In the genomic region with DNA sequence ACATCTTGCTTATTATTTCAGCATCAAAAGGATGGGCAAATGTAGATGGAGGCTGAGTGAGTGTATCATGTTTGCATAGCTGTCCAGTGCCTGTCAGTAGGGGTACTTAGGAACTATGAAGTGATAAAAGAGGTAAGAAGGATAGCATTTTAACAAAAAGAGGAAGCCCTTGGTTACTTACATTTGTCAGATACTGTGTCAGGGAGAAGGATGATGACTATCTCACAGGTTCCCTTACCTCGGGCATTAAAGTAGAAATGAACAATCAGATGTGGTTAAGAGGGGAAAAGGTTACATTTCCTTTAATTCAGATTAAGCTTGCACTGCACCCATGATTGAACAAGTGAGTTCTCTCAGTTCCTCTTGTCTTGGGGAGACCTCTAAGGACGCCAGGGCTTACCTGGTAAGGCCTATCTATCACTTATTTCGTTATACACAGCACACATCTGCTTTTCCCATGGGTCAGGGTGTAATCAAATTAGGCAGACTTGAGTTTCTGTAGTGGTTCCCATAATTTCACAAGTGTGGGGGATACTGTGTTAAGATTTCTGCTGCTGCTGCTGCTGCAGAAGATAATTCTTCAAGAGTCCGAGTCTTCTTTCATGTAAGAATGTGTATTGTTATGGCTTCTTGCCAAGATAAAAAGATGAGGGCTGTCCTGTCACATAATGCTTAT, we compare ENCODE assay signal across 8 cellular contexts. TPM values are rescaled to one million over a fixed set of nuclear protein-coding genes. Genes with fewer than 3 reads are reported as not detected.
DNase-seq lines count a peak whose midpoint lies in the region; ATAC-seq and TF ChIP-seq lines count a peak whose summit lies in the region.

No MANE protein-coding gene starts in this region.

- CTCF ChIA-PET in activated CD8-positive, alpha-beta T cell treated with anti-CD3 and anti-CD28 coated beads, Interleukin-2, amount 10 ng/mL, durations not matched to agents 7 days and 5 days (lab: Charles Lee) = interaction anchor here (0.6 to 2.1 kb wide), 7 partner anchors 11 to 328 kb away, joined by 3 to 7 read pairs (median 3); no protein-coding TSS in a partner anchor

- peaks cover 45% of the 10 kb centered on the region for H3K36me3 Mint-ChIP-seq in activated CD8-positive, alpha-beta T cell treated with anti-CD3 and anti-CD28 coated beads, Interleukin-2, amount 10 ng/mL, durations not matched to agents 7 days and 5 days (ENCODE audit: low read depth)

- TF ChIP-seq CTCF in GM06990 (IDR thresholded peaks at IDR 0.05; ENCODE audit: insufficient read depth, low read length, poor library complexity, severe bottlenecking) (no peak), right lobe of liver (IDR thresholded peaks at IDR 0.05) (no peak)

- H3K27ac ChIP-seq in right lobe of liver = peak overlapping the region; percentile 65 to 76 (median 67)

- H3K27ac Mint-ChIP-seq in activated CD8-positive, alpha-beta T cell treated with anti-CD3 and anti-CD28 coated beads, Interleukin-2, amount 10 ng/mL, durations not matched to agents 7 days and 5 days = peak overlapping the region; percentile 64

- H3K4me1 ChIP-seq in right lobe of liver = peaks cover 0 to 49% (median 18%) of the 10 kb centered on the region in 4 donors

- peak overlapping the region; percentile 48 for H3K4me3 Mint-ChIP-seq in activated CD8-positive, alpha-beta T cell treated with anti-CD3 and anti-CD28 coated beads, Interleukin-2, amount 10 ng/mL, durations not matched to agents 7 days and 5 days

- ATAC-seq in GM21381 (IDR thresholded peaks at IDR 0.05; ENCODE audit: unreplicated experiment) (peak; percentile 77), HG03571 (IDR thresholded peaks at IDR 0.05; ENCODE audit: unreplicated experiment) (peak; percentile 75), right lobe of liver (no peak)
- ATAC-seq in activated CD8-positive, alpha-beta T cell treated with anti-CD3 and anti-CD28 coated beads, Interleukin-2, amount 10 ng/mL, durations not matched to agents 7 days and 5 days = peak; percentile 63

- TF ChIP-seq POLR2A in right lobe of liver (IDR thresholded peaks at IDR 0.05) = no peak

- H3K27me3 Mint-ChIP-seq in activated CD8-positive, alpha-beta T cell treated with anti-CD3 and anti-CD28 coated beads, Interleukin-2, amount 10 ng/mL, durations not matched to agents 7 days and 5 days (ENCODE audit: low read depth) = peaks cover 5% of the 10 kb centered on the region

- peak; percentile 85 for DNase-seq in GM06990 (ENCODE audit: extremely low read depth, insufficient read length)
- DNase-seq in activated CD8-positive, alpha-beta T cell treated with anti-CD3 and anti-CD28 coated beads, Interleukin-2, amount 10 ng/mL, durations not matched to agents 7 days and 5 days = peak; percentile 35
- DNase-seq in right lobe of liver = no peak
- no peak for DNase-seq in NCI-H446 treated with DMSO at 0.1 percent for 48 hours (lab: John Stamatoyannopoulos, UW)
- no peak for DNase-seq in DMS114 treated with DMSO at 0.1 percent for 48 hours (lab: John Stamatoyannopoulos, UW; ENCODE audit: unreplicated experiment)
- DNase-seq in NCI-H1105 treated with DMSO at 0.1 percent for 48 hours (lab: John Stamatoyannopoulos, UW) = no peak

- intact Hi-C loops in right lobe of liver (cut with DNase I) = loop anchor here in 1 of 2 donors (10.0 kb wide), 1 partner anchor 90 kb away; no protein-coding TSS in a partner anchor

- no peaks in the 10 kb centered on the region for H3K9me3 ChIP-seq in right lobe of liver

- H3K36me3 ChIP-seq in GM06990 (ENCODE audit: control insufficient read depth, insufficient read depth, low read length) = peaks cover 13% of the 10 kb centered on the region
- H3K36me3 ChIP-seq in right lobe of liver = peaks cover 0 to 30% (median 10%) of the 10 kb centered on the region in 4 donors

- WGBS in right lobe of liver (ENCODE audit: insufficient coverage, low coverage, low lambda C conversion rate, missing lambda C conversion rate) = 31% methylated on average over 4 of the region's 4 CpGs

- H3K4me3 ChIP-seq in GM06990 (replicated peaks; ENCODE audit: low read depth, low read length) = peak overlapping the region; percentile 42
- H3K4me3 ChIP-seq in right lobe of liver = peak overlapping the region in 2 of 3 donors; percentile 1 to 2

- H3K9me3 Mint-ChIP-seq in activated CD8-positive, alpha-beta T cell treated with anti-CD3 and anti-CD28 coated beads, Interleukin-2, amount 10 ng/mL, durations not matched to agents 7 days and 5 days (ENCODE audit: insufficient read depth) = no peaks in the 10 kb centered on the region

- H3K4me1 Mint-ChIP-seq in activated CD8-positive, alpha-beta T cell treated with anti-CD3 and anti-CD28 coated beads, Interleukin-2, amount 10 ng/mL, durations not matched to agents 7 days and 5 days (ENCODE audit: low read depth) = peaks cover 62% of the 10 kb centered on the region

- POLR2A ChIA-PET in activated CD8-positive, alpha-beta T cell treated with anti-CD3 and anti-CD28 coated beads, Interleukin-2, amount 10 ng/mL, durations not matched to agents 7 days and 5 days (lab: Charles Lee) = interaction anchor here (0.7 kb wide), 1 partner anchor 1504 kb away, joined by 5 read pairs; no protein-coding TSS in a partner anchor

- H3K27me3 ChIP-seq in GM06990 (replicated peaks; ENCODE audit: control insufficient read depth, insufficient read depth, low read length) = no peaks in the 10 kb centered on the region
- no peaks in the 10 kb centered on the region for H3K27me3 ChIP-seq in right lobe of liver

RNA-seq across cellular contexts. Expression of gene FOXO3, which starts 4.5 kb away (rescaled TPM):
- total RNA-seq in activated CD8-positive, alpha-beta T cell treated with anti-CD3 and anti-CD28 coated beads, Interleukin-2, amount 10 ng/mL, durations not matched to agents 7 days and 5 days = 10 to 100 TPM; 12.2 to 12.3 TPM
- total RNA-seq in right lobe of liver = 10 to 100 TPM; 18.1 to 45.2 (median 23.8) TPM

Comparison
In these comparisons a context has a peak if more than half of its experiments do, and no peak if none do; other contexts are left out.
1. DNase-seq: peak in GM06990 (single experiment) and activated CD8-positive, alpha-beta T cell treated with anti-CD3 and anti-CD28 coated beads, Interleukin-2, amount 10 ng/mL, durations not matched to agents 7 days and 5 days (single experiment); none in right lobe of liver (0 of 3), NCI-H446 treated with DMSO at 0.1 percent for 48 hours (single experiment), DMS114 treated with DMSO at 0.1 percent for 48 hours (single experiment) and NCI-H1105 treated with DMSO at 0.1 percent for 48 hours (single experiment).
2. ATAC-seq: peak in GM21381 (single experiment), HG03571 (single experiment) and activated CD8-positive, alpha-beta T cell treated with anti-CD3 and anti-CD28 coated beads, Interleukin-2, amount 10 ng/mL, durations not matched to agents 7 days and 5 days (single experiment); none in right lobe of liver (0 of 4).